Comparison of ENCODE assay signal across 8 cellular contexts in genomic region chr2:127886593-127886935, GRCh38. TPM values are rescaled to one million over a fixed set of nuclear protein-coding genes. Genes with fewer than 3 reads are reported as not detected.
DNase-seq lines count a peak whose midpoint lies in the region; ATAC-seq and TF ChIP-seq lines count a peak whose summit lies in the region.
"Not testable (repeated sequence)": the region's sequence is repeated elsewhere in the genome, so short reads cannot be mapped to it uniquely, and the experiment has no call there.

No MANE protein-coding gene starts in this region.

- H3K4me3 ChIP-seq in A673 (ENCODE audit: low read depth, low read length, poor library complexity, severe bottlenecking) (peak overlapping the region; percentile 60), IMR-90 (ENCODE audit: insufficient read depth, low read depth, low read length) (peak overlapping the region; percentile 95), dorsolateral prefrontal cortex (peak overlapping the region; percentile 45 to 80 (median 71)), kidney epithelial cell (ENCODE audit: low read depth, low read length) (peak overlapping the region; percentile 69)

- H2AK5ac ChIP-seq in IMR-90 (ENCODE audit: low read depth, low read length): not testable (repeated sequence)

- peak overlapping the region in 1 of 2 experiments; percentile 52; a peak in 2 of 4 replicates for H4K8ac ChIP-seq in IMR-90 (ENCODE audit: low read depth in 2 of 2, low read length in 2 of 2)

- 0 out of 2 replicates have a peak overlapping the region, but pooled peaks have one; percentile 60 for H3K4ac ChIP-seq in IMR-90 (ENCODE audit: low read depth, low read length)

- H3K23ac ChIP-seq in IMR-90 (ENCODE audit: low read depth, low read length): not testable (repeated sequence)

- CTCF ChIA-PET in A673 (lab: Charles Lee); IMR-90 (lab: Yijun Ruan, JAX): not testable (repeated sequence)
- CTCF ChIA-PET in activated CD4-positive, alpha-beta memory T cell treated with anti-CD3 and anti-CD28 coated beads for 36 hours (lab: Charles Lee): interaction anchor here (1.1 kb wide), 1 partner anchor 29 kb away, joined by 3 read pairs; no protein-coding TSS in a partner anchor

- not testable (repeated sequence) for H3K9me1 ChIP-seq in IMR-90 (ENCODE audit: insufficient read depth, low read length)

- not testable (repeated sequence) for H3K27me3 ChIP-seq in A673 (replicated peaks; ENCODE audit: insufficient read depth, low read depth, low read length, poor library complexity); IMR-90 (ENCODE audit: control insufficient read depth, insufficient read depth, low read length); dorsolateral prefrontal cortex; kidney epithelial cell (ENCODE audit: control insufficient read depth, insufficient read depth, low read length)

- intact Hi-C loops in A673 (cut with micrococcal nuclease; ENCODE audit: unreplicated experiment); IMR-90 (cut with micrococcal nuclease): not testable (repeated sequence)
- intact Hi-C loops in activated CD4-positive, alpha-beta memory T cell treated with anti-CD3 and anti-CD28 coated beads for 36 hours (cut with micrococcal nuclease): loop anchor here (2.0 to 5.0 kb wide), 2 partner anchors 140 to 206 kb away; partner anchors contain the start of gene UGGT1
- intact Hi-C loops in dorsolateral prefrontal cortex (cut with DNase I): loop anchor here (5.0 kb wide), 2 partner anchors 141 to 206 kb away; partner anchors contain the start of genes UGGT1 (in 2 of the 2) and SAP130 (in 1 of the 2)

- not testable (repeated sequence) for H3K14ac ChIP-seq in IMR-90 (replicated peaks; ENCODE audit: low read depth, low read length)

- ATAC-seq in GM18868 (IDR thresholded peaks at IDR 0.05; ENCODE audit: unreplicated experiment) (peak; percentile 24), HG02642 (IDR thresholded peaks at IDR 0.05; ENCODE audit: poor library complexity, unreplicated experiment) (peak; percentile 32), IMR-90 (ENCODE audit: low read depth) (peak; percentile 15)

- peak overlapping the region; percentile 93 for H4K5ac ChIP-seq in IMR-90 (ENCODE audit: low read depth, low read length)

- H3K18ac ChIP-seq in IMR-90 (ENCODE audit: low read depth, low read length): not testable (repeated sequence)

- no CpG with 5 or more reads among the region's 32 CpGs for WGBS in IMR-90 (ENCODE audit: extremely low coverage in 2 of 2, insufficient read length in 1 of 2), 2 experiments

- not testable (repeated sequence) for H4K91ac ChIP-seq in IMR-90 (ENCODE audit: insufficient read depth, low read depth, low read length)

- TF ChIP-seq RAD21 in IMR-90 (IDR thresholded peaks at IDR 0.05; ENCODE audit: low read length): not testable (repeated sequence)

- DNase-seq in A673 (ENCODE audit: low spot score); IMR-90; activated CD4-positive, alpha-beta memory T cell treated with anti-CD3 and anti-CD28 coated beads for 36 hours; dorsolateral prefrontal cortex; kidney epithelial cell (ENCODE audit: low read depth); progenitor cell of endocrine pancreas (ENCODE audit: low spot score, unreplicated experiment): not testable (repeated sequence)

- not testable (repeated sequence) for TF ChIP-seq CTCF in A673 (conservative IDR thresholded peaks at IDR 0.05; ENCODE audit: low read depth, low read length); IMR-90 (conservative IDR thresholded peaks at IDR 0.05; ENCODE audit: low read depth, low read length); dorsolateral prefrontal cortex (IDR thresholded peaks at IDR 0.05 in 54 of 56, conservative IDR thresholded peaks at IDR 0.05 in 2 of 56; ENCODE audit: low read depth in 1 of 56, partially characterized antibody in 56 of 56); kidney epithelial cell (IDR thresholded peaks at IDR 0.05; ENCODE audit: insufficient read depth, low read length, poor library complexity, severe bottlenecking); progenitor cell of endocrine pancreas (IDR thresholded peaks at IDR 0.05; ENCODE audit: unreplicated experiment)

- peak overlapping the region; percentile 65; the same call in 1 of the 2 replicates for H3K4me2 ChIP-seq in IMR-90 (ENCODE audit: low read depth, low read length)

- peak overlapping the region; percentile 72 for H3K27ac Mint-ChIP-seq in activated CD4-positive, alpha-beta memory T cell treated with anti-CD3 and anti-CD28 coated beads for 36 hours
- peak overlapping the region; percentile 94 for H3K27ac Mint-ChIP-seq in progenitor cell of endocrine pancreas

- not testable (repeated sequence) for TF ChIP-seq POLR2A in IMR-90 (IDR thresholded peaks at IDR 0.05; ENCODE audit: low read depth, low read length)

- peaks cover 17% of the 10 kb centered on the region for H3K4me1 ChIP-seq in A673 (ENCODE audit: insufficient read depth, low read length, poor library complexity, severe bottlenecking)
- H3K4me1 ChIP-seq in IMR-90 (ENCODE audit: control insufficient read depth, insufficient read depth, low read length): not testable (repeated sequence)

- H2BK5ac ChIP-seq in IMR-90 (ENCODE audit: low read depth, low read length, poor library complexity, severe bottlenecking): peak overlapping the region; percentile 90

- dilution Hi-C loops in IMR-90 (cut with HindIII; ENCODE audit: low sequenced_read_pairs, unreplicated experiment): not testable (repeated sequence)

- not testable (repeated sequence) for H3K36me3 Mint-ChIP-seq in activated CD4-positive, alpha-beta memory T cell treated with anti-CD3 and anti-CD28 coated beads for 36 hours; progenitor cell of endocrine pancreas (ENCODE audit: insufficient read depth)

- not testable (repeated sequence) for H2BK15ac ChIP-seq in IMR-90 (ENCODE audit: low read depth, low read length)

- H2AFZ ChIP-seq in IMR-90 (replicated peaks; ENCODE audit: low read length, poor library complexity): peak overlapping the region; percentile 83

- not testable (repeated sequence) for H3K27me3 Mint-ChIP-seq in activated CD4-positive, alpha-beta memory T cell treated with anti-CD3 and anti-CD28 coated beads for 36 hours; progenitor cell of endocrine pancreas

- H4K20me1 ChIP-seq in IMR-90 (ENCODE audit: insufficient read depth, low read length): peaks cover 18% of the 10 kb centered on the region; the same call in 1 of the 2 replicates

- H3K9ac ChIP-seq in IMR-90 (ENCODE audit: low read depth, low read length): peak overlapping the region; percentile 92

- H3K9me3 ChIP-seq in A673 (ENCODE audit: low read depth, low read length, poor library complexity, severe bottlenecking); IMR-90 (ENCODE audit: control insufficient read depth, insufficient read depth, low read length): not testable (repeated sequence)

- not testable (repeated sequence) for H2AK9ac ChIP-seq in IMR-90 (replicated peaks; ENCODE audit: low read depth, low read length, poor library complexity)

- H3K9me3 Mint-ChIP-seq in activated CD4-positive, alpha-beta memory T cell treated with anti-CD3 and anti-CD28 coated beads for 36 hours; progenitor cell of endocrine pancreas (ENCODE audit: low read depth): not testable (repeated sequence)

- peak overlapping the region; percentile 82 for H3K27ac ChIP-seq in A673 (ENCODE audit: low read depth, low read length, poor library complexity, severe bottlenecking)
- H3K27ac ChIP-seq in IMR-90 (ENCODE audit: insufficient read depth, low read length): peak overlapping the region; percentile 94
- peak overlapping the region in 58 of 59 donors; percentile 55 to 97 (median 91) for H3K27ac ChIP-seq in dorsolateral prefrontal cortex

- peaks cover 6 to 42% of the 10 kb centered on the region in 2 experiments; a peak in 3 of 4 replicates for H3K79me1 ChIP-seq in IMR-90 (ENCODE audit: low read depth in 1 of 2, low read length in 2 of 2)

- not testable (repeated sequence) for H3K56ac ChIP-seq in IMR-90 (ENCODE audit: extremely low read depth, insufficient read depth, low read length)

- H2BK20ac ChIP-seq in IMR-90 (ENCODE audit: low read depth, low read length): not testable (repeated sequence)

- in situ Hi-C loops in IMR-90 (cut with MboI; ENCODE audit: low sequenced_read_pairs): loop anchor here (25.0 kb wide), 1 partner anchor 426 kb away; the partner anchor contains the start of gene HS6ST1

- BruUV-seq in A673 (replicated peaks; lab: Mats Ljungman, UMichigan); IMR-90 (replicated peaks; lab: Mats Ljungman, UMichigan): not testable (repeated sequence)

- H3K36me3 ChIP-seq in A673 (ENCODE audit: insufficient read depth, low read length, poor library complexity, severe bottlenecking): peaks cover 11% of the 10 kb centered on the region
- not testable (repeated sequence) for H3K36me3 ChIP-seq in IMR-90 (ENCODE audit: control insufficient read depth, insufficient read depth, low read length); kidney epithelial cell (ENCODE audit: control insufficient read depth, insufficient read depth, low read length)

- POLR2A ChIA-PET in A673 (lab: Charles Lee; ENCODE audit: low non-redundant PET); activated CD4-positive, alpha-beta memory T cell treated with anti-CD3 and anti-CD28 coated beads for 36 hours (lab: Charles Lee): not testable (repeated sequence)
- POLR2A ChIA-PET in IMR-90 (lab: Charles Lee; ENCODE audit: unreplicated experiment): interaction anchor here (1.5 kb wide), 1 partner anchor 14 kb away, joined by 4 read pairs; no protein-coding TSS in a partner anchor

- peaks cover 32% of the 10 kb centered on the region for H3K4me1 Mint-ChIP-seq in activated CD4-positive, alpha-beta memory T cell treated with anti-CD3 and anti-CD28 coated beads for 36 hours (ENCODE audit: low read depth)
- peaks cover 24% of the 10 kb centered on the region for H3K4me1 Mint-ChIP-seq in progenitor cell of endocrine pancreas (ENCODE audit: low read depth)

- H3K4me3 Mint-ChIP-seq in activated CD4-positive, alpha-beta memory T cell treated with anti-CD3 and anti-CD28 coated beads for 36 hours: peak overlapping the region; percentile 82
- H3K4me3 Mint-ChIP-seq in progenitor cell of endocrine pancreas (ENCODE audit: low read depth): peak overlapping the region; percentile 80

- not testable (repeated sequence) for H2BK120ac ChIP-seq in IMR-90 (ENCODE audit: low read depth, low read length)

RNA-seq across cellular contexts. Expression of gene AMMECR1L, which starts 0.8 kb away (rescaled TPM):
- total RNA-seq in A673 (2021): 24.1 and 26.0 TPM in 2 replicates
- total RNA-seq in IMR-90 (2012; rRNA removed): 14.0 and 16.1 TPM in 2 replicates
- 11.0 and 13.4 TPM in 2 replicates for polyA plus RNA-seq in IMR-90 (2012; rRNA removed)
- polyA plus RNA-seq in IMR-90 (2012; cell fraction: cytosol; rRNA removed): 4.8 and 6.4 TPM in 2 replicates
- polyA plus RNA-seq in IMR-90 (2012; cell fraction: nucleus; rRNA removed; ENCODE audit: low replicate concordance): 9.6 and 30.5 TPM in 2 replicates
- 10 to 100 TPM; 14.3 to 15.0 TPM for total RNA-seq in activated CD4-positive, alpha-beta memory T cell treated with anti-CD3 and anti-CD28 coated beads for 36 hours
- 10 to 100 TPM in 110 of 120 experiments, 1 to 10 TPM in 10; 8.9 to 15.1 (median 11.5) TPM for total RNA-seq in dorsolateral prefrontal cortex
- 27.7 and 29.7 TPM in 2 replicates for total RNA-seq in kidney epithelial cell
- total RNA-seq in progenitor cell of endocrine pancreas: 23.1 and 24.0 TPM in 2 replicates

RNA-seq across cellular contexts. Expression of gene POLR2D, which starts 28.6 kb away (rescaled TPM):
- total RNA-seq in A673 (2021) (88.4 and 90.0 TPM in 2 replicates), IMR-90 (2012; rRNA removed) (41.6 and 42.2 TPM in 2 replicates), dorsolateral prefrontal cortex (10 to 100 TPM; 21.1 to 37.4 (median 27.9) TPM), kidney epithelial cell (15.9 and 25.1 TPM in 2 replicates), progenitor cell of endocrine pancreas (41.1 and 42.7 TPM in 2 replicates)
- 12.9 and 18.0 TPM in 2 replicates for polyA plus RNA-seq in IMR-90 (2012; rRNA removed)
- polyA plus RNA-seq in IMR-90 (2012; cell fraction: cytosol; rRNA removed): 4.8 and 9.3 TPM in 2 replicates
- 1.8 and 7.5 TPM in 2 replicates for polyA plus RNA-seq in IMR-90 (2012; cell fraction: nucleus; rRNA removed; ENCODE audit: low replicate concordance)
- 10 to 100 TPM; 56.1 to 57.1 TPM for total RNA-seq in activated CD4-positive, alpha-beta memory T cell treated with anti-CD3 and anti-CD28 coated beads for 36 hours
